ENCODE assay signal across 1 cellular context in the genomic region with DNA sequence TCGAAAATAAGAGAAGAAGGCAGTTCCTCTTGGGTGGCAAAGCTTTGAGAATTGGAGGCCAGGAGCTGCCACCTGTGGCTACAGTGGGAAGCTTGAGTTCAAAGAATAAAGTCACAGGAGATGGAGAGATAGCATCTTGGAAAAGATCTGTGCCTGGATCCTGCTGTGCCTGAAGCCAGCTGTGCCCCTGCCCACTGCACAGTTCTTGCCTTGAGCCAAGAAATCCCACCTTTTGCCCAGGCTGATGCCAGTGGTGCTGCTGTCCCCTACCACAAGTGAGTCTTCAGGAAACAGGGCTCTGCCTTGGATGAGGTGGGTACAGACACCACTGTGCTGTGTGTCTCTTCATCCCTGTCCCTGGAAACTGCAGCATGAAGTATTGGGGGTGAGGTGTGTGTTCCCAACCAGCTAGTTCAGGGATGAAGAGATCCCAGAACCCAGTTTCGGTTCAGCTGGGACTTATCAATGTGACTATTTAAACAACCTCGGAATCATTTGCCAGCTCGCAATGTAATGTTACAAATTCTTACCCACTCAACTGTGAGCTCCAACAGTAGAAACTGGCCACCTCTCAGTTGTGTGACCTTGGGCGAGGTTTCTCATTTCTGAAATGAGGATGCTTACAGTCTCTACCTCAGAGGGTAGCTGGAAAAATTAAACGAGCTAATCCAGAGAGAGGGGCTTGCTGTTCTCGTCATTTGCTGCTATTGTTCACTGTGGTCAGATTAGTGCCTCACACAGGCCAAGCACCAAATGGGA.
TF ChIP-seq lines count a peak whose summit lies in the region.

No MANE protein-coding gene starts in this region.

TF ChIP-seq in HCT116, 20 proteins besides CTCF, POLR2A, EP300 and RAD21 (continued from another document):
- TF ChIP-seq, protein P1, sequence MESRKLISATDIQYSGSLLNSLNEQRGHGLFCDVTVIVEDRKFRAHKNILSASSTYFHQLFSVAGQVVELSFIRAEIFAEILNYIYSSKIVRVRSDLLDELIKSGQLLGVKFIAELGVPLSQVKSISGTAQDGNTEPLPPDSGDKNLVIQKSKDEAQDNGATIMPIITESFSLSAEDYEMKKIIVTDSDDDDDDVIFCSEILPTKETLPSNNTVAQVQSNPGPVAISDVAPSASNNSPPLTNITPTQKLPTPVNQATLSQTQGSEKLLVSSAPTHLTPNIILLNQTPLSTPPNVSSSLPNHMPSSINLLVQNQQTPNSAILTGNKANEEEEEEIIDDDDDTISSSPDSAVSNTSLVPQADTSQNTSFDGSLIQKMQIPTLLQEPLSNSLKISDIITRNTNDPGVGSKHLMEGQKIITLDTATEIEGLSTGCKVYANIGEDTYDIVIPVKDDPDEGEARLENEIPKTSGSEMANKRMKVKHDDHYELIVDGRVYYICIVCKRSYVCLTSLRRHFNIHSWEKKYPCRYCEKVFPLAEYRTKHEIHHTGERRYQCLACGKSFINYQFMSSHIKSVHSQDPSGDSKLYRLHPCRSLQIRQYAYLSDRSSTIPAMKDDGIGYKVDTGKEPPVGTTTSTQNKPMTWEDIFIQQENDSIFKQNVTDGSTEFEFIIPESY (IDR thresholded peaks at IDR 0.05; ENCODE audit: extremely low read depth, insufficient replicate concordance, low read length), result no peak
- TF ChIP-seq EGR1 (IDR thresholded peaks at IDR 0.05; ENCODE audit: low read depth), result no peak
